ENCODE assay signal across 17 cellular contexts in the genomic region with DNA sequence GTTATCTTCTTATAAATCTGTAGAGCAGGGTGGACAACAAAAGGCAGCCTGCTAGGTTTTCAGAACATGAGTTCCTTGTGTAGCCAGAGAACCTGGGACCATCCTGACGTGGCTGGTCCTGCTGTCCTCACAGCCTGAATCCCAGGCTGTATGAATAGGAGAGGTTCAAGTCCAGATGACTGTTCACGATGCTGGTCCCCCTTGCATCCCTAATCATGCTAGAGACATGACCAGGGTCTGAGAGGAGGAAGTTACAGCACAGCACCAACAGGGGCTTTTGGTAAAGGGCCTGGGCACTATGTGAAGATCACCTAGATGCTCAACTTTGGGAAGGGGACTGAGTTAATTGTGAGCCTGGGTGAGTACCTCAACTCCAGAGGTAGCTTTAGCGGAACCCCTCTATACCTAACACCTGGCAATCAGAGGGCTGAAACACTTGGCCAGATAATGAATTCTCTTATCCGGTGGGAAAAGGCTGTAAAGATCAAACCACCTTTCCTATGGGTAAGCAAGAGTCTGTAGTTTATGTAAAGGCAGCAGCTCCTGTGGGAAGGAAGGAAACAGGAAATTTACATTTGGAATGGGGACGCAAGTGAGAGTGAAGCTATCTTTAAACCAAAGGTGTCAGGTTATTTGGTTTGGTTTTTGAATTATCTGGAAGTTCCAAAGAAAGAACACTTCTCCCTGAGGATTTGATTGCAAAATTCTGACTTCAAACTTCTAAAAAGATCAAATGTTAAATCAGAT.
DNase-seq lines count a peak whose midpoint lies in the region; TF ChIP-seq lines count a peak whose summit lies in the region.
"Had no signal": no experiment of that assay in that cellular context is flagged by ENCODE, and none has a peak within 500 bp of the region (broad histone marks: within the 10 kb centered on the region; RNA-seq: fewer than 3 reads in every experiment).

No MANE protein-coding gene starts in this region.

- intact Hi-C loops in CD4-positive, alpha-beta memory T cell (cut with micrococcal nuclease): no loop called here
- intact Hi-C loops in prostate gland (cut with DNase I): no loop called here

- H3K36me3 Mint-ChIP-seq in CD4-positive, alpha-beta memory T cell: no peaks in the 10 kb centered on the region

- no peak for TF ChIP-seq CTCF in SU-DHL-6 (IDR thresholded peaks at IDR 0.05; ENCODE audit: insufficient read depth, low read length, poor library complexity, severe bottlenecking)
- TF ChIP-seq CTCF in prostate gland (IDR thresholded peaks at IDR 0.05): no peak
- no peak for TF ChIP-seq CTCF in WERI-Rb-1 (IDR thresholded peaks at IDR 0.05; ENCODE audit: low read depth, low read length)

- peak overlapping the region; percentile 25 for H3K18ac ChIP-seq in mesendoderm (ENCODE audit: low read length)

- peaks cover 62% of the 10 kb centered on the region for H3F3A ChIP-seq in SU-DHL-6 (ENCODE audit: insufficient read depth)

- no peak overlapping the region for H2BK15ac ChIP-seq in mesendoderm (replicated peaks; ENCODE audit: low read depth)

- no CpG with 5 or more reads among the region's 5 CpGs for WGBS in mesendoderm (ENCODE audit: extremely low coverage, insufficient coverage, low lambda C conversion rate)
- 78% methylated on average over 5 of the region's 5 CpGs for WGBS in prostate gland

- no peak overlapping the region for H4K5ac ChIP-seq in mesendoderm (ENCODE audit: low read length)

- POLR2A ChIA-PET in CD4-positive, alpha-beta memory T cell (lab: Charles Lee; ENCODE audit: partially characterized antibody): interaction anchor here (1.7 to 40.2 kb wide), 2 partner anchors 31 to 80 kb away, joined by 6 to 1107 read pairs; no protein-coding TSS in a partner anchor

- no peak overlapping the region for H3K27ac Mint-ChIP-seq in CD4-positive, alpha-beta memory T cell

- no peaks in the 10 kb centered on the region for H3K9me2 ChIP-seq in SU-DHL-6 (replicated peaks; ENCODE audit: insufficient read depth, low read length)

- no peak overlapping the region for H3K4ac ChIP-seq in mesendoderm (ENCODE audit: low read depth, low read length)

- no peak overlapping the region for H2AK5ac ChIP-seq in mesendoderm (ENCODE audit: low read length)

- no peaks in the 10 kb centered on the region for H3K27me3 Mint-ChIP-seq in CD4-positive, alpha-beta memory T cell

- H3K4me1 ChIP-seq in BLaER1: peaks cover 30% of the 10 kb centered on the region
- H3K4me1 ChIP-seq in CD4-positive, alpha-beta memory T cell (ENCODE audit: insufficient read depth, low read length): no peaks in the 10 kb centered on the region
- peaks cover 4% of the 10 kb centered on the region for H3K4me1 ChIP-seq in mesendoderm (ENCODE audit: control insufficient read depth, low read depth, low read length)
- H3K4me1 ChIP-seq in prostate gland (replicated peaks): no peaks in the 10 kb centered on the region
- H3K4me1 ChIP-seq: foreskin keratinocyte had no signal

- no peaks in the 10 kb centered on the region for H3K9me3 Mint-ChIP-seq in CD4-positive, alpha-beta memory T cell

- H4K20me1 ChIP-seq in BLaER1 (no peaks in the 10 kb centered on the region), SU-DHL-6 (ENCODE audit: low read depth, low read length) (no peaks in the 10 kb centered on the region)

- peak overlapping the region in 5 of 8 donors; percentile 35 to 68 (median 50) for H3K4me3 Mint-ChIP-seq in CD4-positive, alpha-beta memory T cell

- no peak overlapping the region for H4K8ac ChIP-seq in mesendoderm (ENCODE audit: low read depth, low read length)

- peak overlapping the region; percentile 71 for H3K4me3 ChIP-seq in BLaER1
- no peak overlapping the region for H3K4me3 ChIP-seq in CD4-positive, alpha-beta memory T cell (ENCODE audit: low read length in 2 of 2)
- H3K4me3 ChIP-seq in SU-DHL-6 (ENCODE audit: insufficient read depth, low read length, poor library complexity, severe bottlenecking): peak overlapping the region; percentile 7
- no peak overlapping the region for H3K4me3 ChIP-seq in mesendoderm (ENCODE audit: low read length)
- no peak overlapping the region for H3K4me3 ChIP-seq in prostate gland
- no peak overlapping the region for H3K4me3 ChIP-seq in WERI-Rb-1 (ENCODE audit: low read depth, low read length)
- H3K4me3 ChIP-seq: ascending aorta, mucosa of descending colon, ovary, thyroid gland had no signal

- H3K27me3 ChIP-seq in BLaER1 (no peaks in the 10 kb centered on the region), SU-DHL-6 (ENCODE audit: low read length) (no peaks in the 10 kb centered on the region), mesendoderm (ENCODE audit: insufficient read depth, low read length, poor library complexity) (no peaks in the 10 kb centered on the region), prostate gland (replicated peaks; ENCODE audit: insufficient read depth) (no peaks in the 10 kb centered on the region), WERI-Rb-1 (ENCODE audit: insufficient read depth, low read depth, severe bottlenecking) (no peaks in the 10 kb centered on the region)
- H3K27me3 ChIP-seq in CD4-positive, alpha-beta memory T cell (ENCODE audit: insufficient read depth, low read length): no peaks in the 10 kb centered on the region
- H3K27me3 ChIP-seq: ascending aorta, ovary, thyroid gland had no signal

- no peak for TF ChIP-seq POLR2A in prostate gland (IDR thresholded peaks at IDR 0.05)

- peak overlapping the region; percentile 79 for H3K4me2 ChIP-seq in BLaER1
- peak overlapping the region; percentile 91 for H3K4me2 ChIP-seq in SU-DHL-6 (ENCODE audit: low read depth, low read length, poor library complexity, severe bottlenecking)
- H3K4me2 ChIP-seq in mesendoderm (ENCODE audit: low read length): no peak overlapping the region

- H2AFZ ChIP-seq in SU-DHL-6 (ENCODE audit: low read depth, low read length, severe bottlenecking): peak overlapping the region; percentile 3

- H3K4me1 Mint-ChIP-seq in CD4-positive, alpha-beta memory T cell: no peaks in the 10 kb centered on the region

- peak overlapping the region; percentile 38 for H3K56ac ChIP-seq in mesendoderm (ENCODE audit: low read length)

- CTCF ChIA-PET in CD4-positive, alpha-beta memory T cell (lab: Charles Lee; ENCODE audit: partially characterized antibody): no interaction called here

- H3K9me3 ChIP-seq in BLaER1: no peaks in the 10 kb centered on the region
- no peaks in the 10 kb centered on the region for H3K9me3 ChIP-seq in CD4-positive, alpha-beta memory T cell (ENCODE audit: control insufficient read depth in 1 of 2, low read length in 2 of 2)
- no peaks in the 10 kb centered on the region for H3K9me3 ChIP-seq in SU-DHL-6 (ENCODE audit: insufficient read depth, low read length)
- no peaks in the 10 kb centered on the region for H3K9me3 ChIP-seq in prostate gland
- H3K9me3 ChIP-seq in WERI-Rb-1 (ENCODE audit: severe bottlenecking): no peaks in the 10 kb centered on the region
- H3K9me3 ChIP-seq: ascending aorta, mucosa of descending colon, ovary, thyroid gland had no signal

- DNase-seq in CD4-positive, alpha-beta memory T cell: no peak
- DNase-seq in mesendoderm: peak; percentile 53
- DNase-seq in glomerular visceral epithelial cell (ENCODE audit: extremely low spot score): no peak
- no peak for DNase-seq in prostate gland (ENCODE audit: low spot score)
- no peak for DNase-seq in WERI-Rb-1
- DNase-seq: activated CD4-positive, alpha-beta T cell treated with anti-CD3 and anti-CD28 coated beads for 48 hours; foreskin keratinocyte; KBM-7; left colon; mucosa of descending colon; NCI-H2171 treated with DMSO at 0.1 percent for 48 hours; ovary; stimulated activated CD4-positive, alpha-beta T cell treated with anti-CD3 and anti-CD28 coated beads, Interleukin-4, amount 100 ng/mL, for 1 hour; thyroid gland had no signal

- no peaks in the 10 kb centered on the region for H3K36me3 ChIP-seq in BLaER1
- H3K36me3 ChIP-seq in CD4-positive, alpha-beta memory T cell (ENCODE audit: insufficient read depth, low read length): no peaks in the 10 kb centered on the region
- H3K36me3 ChIP-seq in SU-DHL-6 (ENCODE audit: low read length): no peaks in the 10 kb centered on the region
- H3K36me3 ChIP-seq in mesendoderm (ENCODE audit: control insufficient read depth, insufficient read depth, low read length): no peaks in the 10 kb centered on the region
- H3K36me3 ChIP-seq in prostate gland: no peaks in the 10 kb centered on the region
- H3K36me3 ChIP-seq in WERI-Rb-1: no peaks in the 10 kb centered on the region
- H3K36me3 ChIP-seq: ascending aorta, ovary, thyroid gland had no signal

- peak overlapping the region; percentile 68 for H2BK5ac ChIP-seq in mesendoderm (ENCODE audit: low read length)

- no peaks in the 10 kb centered on the region for H3K79me1 ChIP-seq in mesendoderm (ENCODE audit: low read length)

- H3K27ac ChIP-seq in BLaER1 (peak overlapping the region; percentile 92), SU-DHL-6 (ENCODE audit: low read depth, low read length) (peak overlapping the region; percentile 96), mesendoderm (ENCODE audit: low read depth, low read length) (no peak overlapping the region), prostate gland (no peak overlapping the region), WERI-Rb-1 (no peak overlapping the region)
- H3K27ac ChIP-seq in CD4-positive, alpha-beta memory T cell (ENCODE audit: low read depth, low read length): no peak overlapping the region
- H3K27ac ChIP-seq: foreskin keratinocyte, ovary had no signal

- H3K9ac ChIP-seq in BLaER1: peak overlapping the region; percentile 92
- H3K9ac ChIP-seq in SU-DHL-6 (ENCODE audit: low read length): peak overlapping the region; percentile 60
- no peak overlapping the region for H3K9ac ChIP-seq in mesendoderm (ENCODE audit: low read length)

- H3K79me2 ChIP-seq in SU-DHL-6 (ENCODE audit: insufficient read depth, low read length) (peaks cover 4% of the 10 kb centered on the region; the same call in 1 of the 2 replicates), mesendoderm (ENCODE audit: control insufficient read depth, insufficient read depth, low read length) (no peaks in the 10 kb centered on the region)

- H2BK120ac ChIP-seq in mesendoderm (ENCODE audit: low read depth, low read length): no peak overlapping the region

- H3K23ac ChIP-seq in mesendoderm (ENCODE audit: low read length): no peak overlapping the region

Comparison
In these comparisons a context has a peak if more than half of its experiments do, and no peak if none do; other contexts are left out.
1. H3K27ac ChIP-seq: peak in BLaER1 (single experiment) and SU-DHL-6 (single experiment); none in CD4-positive, alpha-beta memory T cell (single experiment), mesendoderm (single experiment), prostate gland (0 of 2) and WERI-Rb-1 (single experiment).
2. H3K4me3 ChIP-seq: peak in BLaER1 (single experiment) and SU-DHL-6 (single experiment); none in CD4-positive, alpha-beta memory T cell (0 of 2), mesendoderm (single experiment), prostate gland (0 of 2) and WERI-Rb-1 (single experiment).